Comparison of ENCODE assay signal across 18 cellular contexts in the genomic region with DNA sequence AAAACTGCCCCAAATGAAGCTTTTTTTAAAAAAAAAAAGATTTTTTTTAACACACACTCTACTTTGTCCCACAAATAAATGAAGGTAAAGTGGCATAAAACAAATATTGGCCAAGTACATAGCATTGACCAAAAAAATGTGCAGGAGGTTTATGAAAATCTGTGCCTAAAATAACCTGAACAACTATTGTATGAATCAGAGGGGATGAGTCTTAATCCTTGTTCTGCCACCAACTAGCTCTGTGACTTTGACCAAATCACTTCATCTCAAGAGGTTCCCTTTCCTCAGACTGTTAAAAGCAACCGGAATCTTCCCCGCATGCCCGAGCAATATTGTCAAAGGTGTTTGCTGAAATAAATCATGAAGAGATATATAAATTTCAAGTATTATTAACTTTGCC.
DNase-seq lines count a peak whose midpoint lies in the region; ATAC-seq and TF ChIP-seq lines count a peak whose summit lies in the region.
"Had no signal": no experiment of that assay in that cellular context is flagged by ENCODE, and none has a peak within 500 bp of the region (broad histone marks: within the 10 kb centered on the region; RNA-seq: fewer than 3 reads in every experiment).

No MANE protein-coding gene starts in this region.

- H3K36me3 ChIP-seq in adipocyte (ENCODE audit: control insufficient read depth, insufficient read depth, low read length, severe bottlenecking): no peaks in the 10 kb centered on the region
- H3K36me3 ChIP-seq in mesenchymal stem cell (ENCODE audit: control insufficient read depth in 1 of 2, insufficient read depth in 2 of 2, low read depth in 1 of 2, low read length in 2 of 2): no peaks in the 10 kb centered on the region
- H3K36me3 ChIP-seq: BLaER1 had no signal

- no peak for ATAC-seq in GM21526 (IDR thresholded peaks at IDR 0.05; ENCODE audit: low FRiP score, unreplicated experiment)
- ATAC-seq in HG03342 (IDR thresholded peaks at IDR 0.05; ENCODE audit: unreplicated experiment): no peak
- ATAC-seq: GM23338 had no signal

- H3K9ac ChIP-seq in adipocyte (ENCODE audit: low read length): no peak overlapping the region
- no peak overlapping the region for H3K9ac ChIP-seq in mesenchymal stem cell (ENCODE audit: low read length)
- H3K9ac ChIP-seq: BLaER1 had no signal

- H3K27me3 ChIP-seq in adipocyte (replicated peaks; ENCODE audit: control insufficient read depth, insufficient read depth, low read length) (no peaks in the 10 kb centered on the region), mesenchymal stem cell (ENCODE audit: control insufficient read depth in 1 of 2, insufficient read depth in 1 of 2, low read length in 2 of 2) (no peaks in the 10 kb centered on the region)
- H3K27me3 ChIP-seq: BLaER1 had no signal

- H4K8ac ChIP-seq in mesenchymal stem cell (ENCODE audit: low read length): no peak overlapping the region

- no peak overlapping the region for H2BK120ac ChIP-seq in mesenchymal stem cell (ENCODE audit: low read depth, low read length)

- peak; percentile 18 for DNase-seq in A172 (ENCODE audit: low spot score)
- DNase-seq in adipocyte (ENCODE audit: low read depth): no peak
- DNase-seq in fibroblast of mammary gland (ENCODE audit: low read depth): peak; percentile 34
- DNase-seq in mesenchymal stem cell: peak; percentile 22
- no peak for DNase-seq in effector CD4-positive, alpha-beta T cell
- DNase-seq in AG08396 (ENCODE audit: low spot score): no peak
- DNase-seq: 8988T; Calu3; CD4-positive, alpha-beta memory T cell; HCEC 1CT; NCI-H1105; NCI-H510A treated with DMSO at 0.1 percent for 48 hours; NCI-H82; PC-9 had no signal

- no peak overlapping the region for H3K4me2 ChIP-seq in mesenchymal stem cell (ENCODE audit: low read length, poor library complexity, severe bottlenecking)
- H3K4me2 ChIP-seq: BLaER1, GM23338, PC-9 had no signal

- no peak overlapping the region for H2BK5ac ChIP-seq in mesenchymal stem cell (ENCODE audit: low read depth, low read length, poor library complexity, severe bottlenecking)

- H3K18ac ChIP-seq in mesenchymal stem cell (ENCODE audit: low read depth in 1 of 2, low read length in 2 of 2): no peak overlapping the region

- H3K9me3 ChIP-seq in adipocyte (ENCODE audit: control insufficient read depth, low read length) (peaks cover 11% of the 10 kb centered on the region), mesenchymal stem cell (ENCODE audit: control insufficient read depth, low read length) (peaks cover 7% of the 10 kb centered on the region)

- H3K4me1 ChIP-seq in adipocyte (ENCODE audit: control insufficient read depth, insufficient read depth, low read length): peaks cover 38% of the 10 kb centered on the region
- no peaks in the 10 kb centered on the region for H3K4me1 ChIP-seq in mesenchymal stem cell (ENCODE audit: control insufficient read depth, insufficient read depth, low read depth, low read length)
- H3K4me1 ChIP-seq: BLaER1 had no signal

- H2AK5ac ChIP-seq in mesenchymal stem cell (ENCODE audit: low read length, severe bottlenecking): no peak overlapping the region

- no peak overlapping the region for H2BK12ac ChIP-seq in mesenchymal stem cell (ENCODE audit: low read length in 2 of 2)

- no peak overlapping the region for H3K4ac ChIP-seq in mesenchymal stem cell (ENCODE audit: low read depth in 1 of 2, low read length in 2 of 2)

- no peak overlapping the region for H2AFZ ChIP-seq in mesenchymal stem cell (ENCODE audit: low read depth, low read length)
- H2AFZ ChIP-seq: GM23338, PC-9 had no signal

- no peaks in the 10 kb centered on the region for H3K79me1 ChIP-seq in mesenchymal stem cell (replicated peaks; ENCODE audit: low read length, poor library complexity, severe bottlenecking)

- H3K27ac ChIP-seq in mesenchymal stem cell (ENCODE audit: low read length, poor library complexity, severe bottlenecking): no peak overlapping the region
- H3K27ac ChIP-seq: BLaER1, PC-9 had no signal

- H3K14ac ChIP-seq in mesenchymal stem cell (ENCODE audit: low read length in 2 of 2): no peak overlapping the region

- H4K91ac ChIP-seq in mesenchymal stem cell (ENCODE audit: low read length): no peak overlapping the region

- no peak overlapping the region for H3K23ac ChIP-seq in mesenchymal stem cell (ENCODE audit: low read length in 2 of 2)

- H3K4me3 ChIP-seq in adipocyte (ENCODE audit: low read length): peak overlapping the region; percentile 5
- no peak overlapping the region for H3K4me3 ChIP-seq in fibroblast of mammary gland (ENCODE audit: control insufficient read depth, low read depth, low read length)
- H3K4me3 ChIP-seq in mesenchymal stem cell (ENCODE audit: insufficient read depth in 1 of 2, low read depth in 1 of 2, low read length in 2 of 2): no peak overlapping the region
- H3K4me3 ChIP-seq: BLaER1, GM23338, PC-9 had no signal

- TF ChIP-seq CTCF in fibroblast of mammary gland (conservative IDR thresholded peaks at IDR 0.05; ENCODE audit: control insufficient read depth, insufficient read depth, low read depth, low read length): no peak

- no peak overlapping the region for H2BK15ac ChIP-seq in mesenchymal stem cell (ENCODE audit: low read depth, poor library complexity, severe bottlenecking)

- WGBS in mesenchymal stem cell: no CpG with 5 or more reads among the region's 3 CpGs

Comparison
In these comparisons a context has a peak if more than half of its experiments do, and no peak if none do; other contexts are left out.
1. DNase-seq: peak in A172 (single experiment), fibroblast of mammary gland (single experiment) and mesenchymal stem cell (single experiment); none in adipocyte (single experiment), effector CD4-positive, alpha-beta T cell (single experiment) and AG08396 (single experiment).